ENCODE assay signal across 20 cellular contexts in genomic region chr11:93213622-93214021, GRCh38.
"Had no signal": no experiment of that assay in that cellular context is flagged by ENCODE, and none has a peak within 500 bp of the region (broad histone marks: within the 10 kb centered on the region; RNA-seq: fewer than 3 reads in every experiment).

No MANE protein-coding gene starts in this region.

- DNase-seq: cortex of kidney; effector memory CD8-positive, alpha-beta T cell; erythroblast; esophagus squamous epithelium; hypothalamus; immature natural killer cell; islet precursor cell; kidney glomerular epithelial cell; naive B cell; pancreas; stimulated activated CD4-positive, alpha-beta T cell treated with anti-CD3 and anti-CD28 coated beads, Interleukin-12 subunit alpha, Interleukin-12 subunit beta, amount 100 ng/mL, for 4 hours; stimulated activated CD4-positive, alpha-beta T cell treated with anti-CD3 and anti-CD28 coated beads, Interleukin-1b, Interleukin-23, amount 100 ng/mL, for 48 hours; stimulated activated CD4-positive, alpha-beta T cell treated with anti-CD3 and anti-CD28 coated beads, Interleukin-4, amount 100 ng/mL, for 1 hour; stimulated activated CD8-positive, alpha-beta memory T cell treated with anti-CD3 and anti-CD28 coated beads, Interleukin-4, amount 100 ng/mL, for 48 hours; stimulated activated naive CD4-positive, alpha-beta T cell treated with Interleukin-2 at 50 U/mL for 16 hours; stomach; tibial artery had no signal

- ATAC-seq: effector memory CD8-positive, alpha-beta T cell; left lobe of liver; natural killer cell treated with Interleukin-12 subunit alpha and Interleukin-12 subunit beta and Interleukin-15 and Interleukin-18, amount 100 ng/mL, for 72 hours; pancreas; sciatic nerve had no signal
